Comparison of ENCODE assay signal across 8 cellular contexts in genomic region chr4:7630559-7631287, GRCh38.
A peak's percentile ranks its signal among the peaks of the same experiment; 100 is the strongest.
DNase-seq lines count a peak whose midpoint lies in the region; ATAC-seq and TF ChIP-seq lines count a peak whose summit lies in the region.

No MANE protein-coding gene starts in this region.

- H3K27ac ChIP-seq in temporal lobe (ENCODE audit: low read depth, low read length): peak overlapping the region; percentile 9

- peak; percentile 91 for DNase-seq in HFFc6
- DNase-seq in amniotic epithelial cell (ENCODE audit: low read depth): peak; percentile 24
- DNase-seq in hepatic stellate cell (ENCODE audit: low spot score): peak; percentile 90
- DNase-seq in activated naive CD4-positive, alpha-beta T cell treated with anti-CD3 and anti-CD28 coated beads, Interleukin-2, amount 50 U/mL, for 72 hours (ENCODE audit: low spot score in 2 of 2): no peak
- no peak for DNase-seq in activated CD4-positive, CD25-positive, alpha-beta regulatory T cell treated with anti-CD3 and anti-CD28 coated beads, Interleukin-2, amount 50 U/mL, for 72 hours
- DNase-seq in NOMO-1 (lab: John Stamatoyannopoulos, UW; ENCODE audit: unreplicated experiment in 2 of 2): no peak

- peaks cover 53% of the 10 kb centered on the region for H3K4me1 Mint-ChIP-seq in HFFc6 (ENCODE audit: low read depth)
- no peaks in the 10 kb centered on the region for H3K4me1 Mint-ChIP-seq in stimulated activated memory B cell treated with anti-CD40 and anti-IgM and Interleukin-4, amounts not matched to agents 10 μg/mL and 1 μg/mL and 100 μg/mL, for 72 hours

- H3K4me3 Mint-ChIP-seq in HFFc6: peak overlapping the region; percentile 89
- H3K4me3 Mint-ChIP-seq in stimulated activated memory B cell treated with anti-CD40 and anti-IgM and Interleukin-4, amounts not matched to agents 10 μg/mL and 1 μg/mL and 100 μg/mL, for 72 hours: no peak overlapping the region

- 0 out of 2 replicates have a peak, but pooled peaks have one; percentile 10 for TF ChIP-seq CTCF in HFFc6 (IDR thresholded peaks at IDR 0.05)

- peak overlapping the region; percentile 96 for H3K27ac Mint-ChIP-seq in HFFc6
- H3K27ac Mint-ChIP-seq in activated naive CD4-positive, alpha-beta T cell treated with anti-CD3 and anti-CD28 coated beads, Interleukin-2, amount 50 U/mL, for 72 hours: no peak overlapping the region
- H3K27ac Mint-ChIP-seq in stimulated activated memory B cell treated with anti-CD40 and anti-IgM and Interleukin-4, amounts not matched to agents 10 μg/mL and 1 μg/mL and 100 μg/mL, for 72 hours: no peak overlapping the region

- peaks cover 7% of the 10 kb centered on the region for H3K27me3 Mint-ChIP-seq in HFFc6 (ENCODE audit: insufficient read depth)
- peaks cover 17% of the 10 kb centered on the region for H3K27me3 Mint-ChIP-seq in stimulated activated memory B cell treated with anti-CD40 and anti-IgM and Interleukin-4, amounts not matched to agents 10 μg/mL and 1 μg/mL and 100 μg/mL, for 72 hours

- H3K36me3 Mint-ChIP-seq in HFFc6 (ENCODE audit: low read depth): peaks cover 10% of the 10 kb centered on the region
- no peaks in the 10 kb centered on the region for H3K36me3 Mint-ChIP-seq in activated naive CD4-positive, alpha-beta T cell treated with anti-CD3 and anti-CD28 coated beads, Interleukin-2, amount 50 U/mL, for 72 hours
- H3K36me3 Mint-ChIP-seq in stimulated activated memory B cell treated with anti-CD40 and anti-IgM and Interleukin-4, amounts not matched to agents 10 μg/mL and 1 μg/mL and 100 μg/mL, for 72 hours: no peaks in the 10 kb centered on the region

- no peak for ATAC-seq in activated naive CD4-positive, alpha-beta T cell treated with anti-CD3 and anti-CD28 coated beads, Interleukin-2, amount 50 U/mL, for 72 hours
- ATAC-seq in stimulated activated memory B cell treated with anti-CD40 and anti-IgM and Interleukin-4, amounts not matched to agents 10 μg/mL and 1 μg/mL and 100 μg/mL, for 72 hours: no peak

- H3K9me3 Mint-ChIP-seq in HFFc6: peaks cover 5% of the 10 kb centered on the region
- no peaks in the 10 kb centered on the region for H3K9me3 Mint-ChIP-seq in activated naive CD4-positive, alpha-beta T cell treated with anti-CD3 and anti-CD28 coated beads, Interleukin-2, amount 50 U/mL, for 72 hours
- peaks cover 5% of the 10 kb centered on the region for H3K9me3 Mint-ChIP-seq in stimulated activated memory B cell treated with anti-CD40 and anti-IgM and Interleukin-4, amounts not matched to agents 10 μg/mL and 1 μg/mL and 100 μg/mL, for 72 hours

Comparison
In these comparisons a context has a peak if more than half of its experiments do, and no peak if none do; other contexts are left out.
1. DNase-seq: peak in HFFc6 (single experiment), amniotic epithelial cell (single experiment) and hepatic stellate cell (single experiment); none in activated naive CD4-positive, alpha-beta T cell treated with anti-CD3 and anti-CD28 coated beads, Interleukin-2, amount 50 U/mL, for 72 hours (0 of 2), activated CD4-positive, CD25-positive, alpha-beta regulatory T cell treated with anti-CD3 and anti-CD28 coated beads, Interleukin-2, amount 50 U/mL, for 72 hours (single experiment) and NOMO-1 (0 of 2).